25 cellular contexts compared by ENCODE assay signal in the genomic region with DNA sequence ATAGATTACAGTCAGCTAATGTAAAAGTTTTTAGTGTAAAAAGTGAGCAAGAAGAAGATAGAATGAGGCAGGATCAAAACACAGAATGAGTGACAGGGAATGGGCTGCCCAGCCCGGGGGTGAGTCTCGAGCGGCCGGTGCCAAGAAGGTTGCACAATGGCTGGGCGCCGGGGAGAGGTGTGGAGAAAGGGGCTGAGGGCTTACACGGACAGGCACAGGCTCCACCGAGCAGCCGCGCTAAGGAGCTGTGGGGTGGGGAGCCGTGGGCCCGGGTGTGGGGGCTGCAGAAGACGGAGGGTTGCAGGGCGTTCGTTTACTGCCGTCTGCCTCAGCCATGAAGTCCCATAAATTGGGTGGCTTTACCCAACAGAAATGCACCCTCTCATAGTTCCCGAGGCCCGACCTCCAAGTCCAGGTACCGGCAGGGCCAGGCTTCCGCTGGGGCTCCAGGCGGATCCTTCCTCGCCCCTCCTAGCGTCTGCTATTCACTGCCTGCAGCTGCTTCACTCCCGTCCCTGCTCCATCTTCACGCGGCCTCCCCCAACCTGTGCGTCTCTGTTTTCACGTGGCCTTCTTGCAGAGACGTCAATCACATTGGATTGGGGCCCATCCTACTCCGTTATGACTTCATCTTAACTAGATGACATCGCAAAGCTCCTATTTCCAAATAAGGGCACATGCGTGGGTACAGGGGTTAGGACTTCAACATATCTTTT.
DNase-seq lines count a peak whose midpoint lies in the region; ATAC-seq, FAIRE-seq and TF ChIP-seq lines count a peak whose summit lies in the region.
"Had no signal": no experiment of that assay in that cellular context is flagged by ENCODE, and none has a peak within 500 bp of the region (broad histone marks: within the 10 kb centered on the region; RNA-seq: fewer than 3 reads in every experiment).

No MANE protein-coding gene starts in this region.

- H3K4me3 ChIP-seq in K562 = no peak overlapping the region
- no peak overlapping the region for H3K4me3 ChIP-seq in osteoblast (ENCODE audit: insufficient read depth, low read length)
- H3K4me3 ChIP-seq in aorta (ENCODE audit: low read length in 2 of 2) = no peak overlapping the region
- H3K4me3 ChIP-seq: A549; BLaER1 treated with 17β-estradiol and CSF1 and Interleukin-3, amounts not matched to agents 10 nM and 100 nM; GM12878; GM23248; HAP-1 had no signal

- no peak for TF ChIP-seq POLR2A in K562 (conservative IDR thresholded peaks at IDR 0.05)

- no peak overlapping the region for H3K9ac ChIP-seq in K562 (ENCODE audit: insufficient read depth in 1 of 2, low read depth in 2 of 2, low read length in 2 of 2)
- H3K9ac ChIP-seq: BLaER1 treated with 17β-estradiol and CSF1 and Interleukin-3, amounts not matched to agents 10 nM and 100 nM; GM23248 had no signal

- no peak for TF ChIP-seq EP300 in K562 (IDR thresholded peaks at IDR 0.05; ENCODE audit: low read length)

- no peaks in the 10 kb centered on the region for H3K9me3 ChIP-seq in K562 (replicated peaks; ENCODE audit: control insufficient read depth, insufficient read depth, low read depth, low read length)
- no peaks in the 10 kb centered on the region for H3K9me3 ChIP-seq in osteoblast (ENCODE audit: low read depth, low read length)
- H3K9me3 ChIP-seq in aorta (ENCODE audit: control insufficient read depth, low read length) = no peaks in the 10 kb centered on the region
- H3K9me3 ChIP-seq: A549; BE2C; BLaER1 treated with 17β-estradiol and CSF1 and Interleukin-3, amounts not matched to agents 10 nM and 100 nM; HAP-1 had no signal

- H2AFZ ChIP-seq in K562 (ENCODE audit: low read depth, low read length) = no peak overlapping the region
- no peak overlapping the region for H2AFZ ChIP-seq in osteoblast (ENCODE audit: low read length)
- H2AFZ ChIP-seq: GM23248 had no signal

- no TSS peak for BruUV-seq in K562 (replicated peaks; lab: Mats Ljungman, UMichigan)

- H3K79me2 ChIP-seq in K562 (ENCODE audit: control insufficient read depth, insufficient read depth, low read length) (no peaks in the 10 kb centered on the region), osteoblast (ENCODE audit: insufficient read depth, low read length) (no peaks in the 10 kb centered on the region)

- no peak overlapping the region for H3K4me2 ChIP-seq in K562 (ENCODE audit: insufficient read depth, low read length)
- H3K4me2 ChIP-seq in osteoblast (ENCODE audit: insufficient read depth, low read length) = no peak overlapping the region
- H3K4me2 ChIP-seq: A549; BLaER1 treated with 17β-estradiol and CSF1 and Interleukin-3, amounts not matched to agents 10 nM and 100 nM had no signal

- WGBS in K562 (ENCODE audit: insufficient coverage, low coverage, missing lambda C conversion rate) = under 1% methylated on average over 32 of the region's 32 CpGs
- WGBS in aorta, 2 donors = 82 to 88% methylated on average over 30 to 32 of the region's 32 CpGs

- CTCF ChIA-PET in K562 (lab: Yijun Ruan, JAX; ENCODE audit: low intra/inter-chr PET ratio) = no interaction called here

- ATAC-seq in left cardiac atrium (no peak), K562 (peak; percentile 50), aorta (ENCODE audit: low FRiP score) (no peak)
- ATAC-seq: A549, GM12878 had no signal

- POLR2A ChIA-PET in K562 (lab: Yijun Ruan, JAX) = interaction anchor here (0.7 to 1.0 kb wide), 2 partner anchors 8 to 27 kb away, joined by 4 to 5 read pairs; no protein-coding TSS in a partner anchor

- H4K20me1 ChIP-seq in K562 (replicated peaks; ENCODE audit: control insufficient read depth, insufficient read depth, low read length) (peaks cover 5% of the 10 kb centered on the region; the same call in 1 of the 2 replicates), osteoblast (ENCODE audit: insufficient read depth, low read length) (no peaks in the 10 kb centered on the region)

- no peaks in the 10 kb centered on the region; a peak in 1 of 5 replicates for H3K4me1 ChIP-seq in K562 (replicated peaks in 1 of 2; ENCODE audit: control insufficient read depth in 2 of 2, insufficient read depth in 2 of 2, low read length in 2 of 2)
- H3K4me1 ChIP-seq in osteoblast (ENCODE audit: insufficient read depth, low read length) = no peaks in the 10 kb centered on the region
- no peaks in the 10 kb centered on the region for H3K4me1 ChIP-seq in aorta (ENCODE audit: control insufficient read depth in 1 of 2, insufficient read depth in 2 of 2, low read length in 2 of 2)
- H3K4me1 ChIP-seq: A549, BE2C, HAP-1 had no signal

- TF ChIP-seq CTCF in K562 (IDR thresholded peaks at IDR 0.05 in 2 of 3, conservative IDR thresholded peaks at IDR 0.05 in 1 of 3; ENCODE audit: insufficient read depth in 2 of 3, low read depth in 1 of 3, low read length in 3 of 3) (no peak), osteoblast (IDR thresholded peaks at IDR 0.05; ENCODE audit: extremely low read depth, low read depth, low read length) (no peak)

- TF ChIP-seq RAD21 in K562 (CRISPR knock-in tag; conservative IDR thresholded peaks at IDR 0.05 in 1 of 2, IDR thresholded peaks at IDR 0.05 in 1 of 2) = no peak

- no peak overlapping the region for H3K27ac ChIP-seq in K562 (ENCODE audit: extremely low read depth, low read depth, low read length)
- no peak overlapping the region for H3K27ac ChIP-seq in osteoblast (ENCODE audit: low read depth, low read length)
- H3K27ac ChIP-seq in aorta (ENCODE audit: low read depth in 1 of 2, low read length in 2 of 2) = no peak overlapping the region
- H3K27ac ChIP-seq: A549; BLaER1 treated with 17β-estradiol and CSF1 and Interleukin-3, amounts not matched to agents 10 nM and 100 nM; GM23248 had no signal

- FAIRE-seq in K562 (lab: Jason Lieb, UNC) = no peak
- FAIRE-seq: A549, D721Med, GM12878, GM19239 had no signal

- in situ Hi-C loops in K562 (cut with MboI) = no loop called here

- intact Hi-C loops in cardiac septum (cut with DNase I) = no loop called here
- intact Hi-C loops in left cardiac atrium (cut with DNase I) = loop anchor here in 1 of 2 donors (10.0 kb wide), 1 partner anchor 338 kb away; no protein-coding TSS in a partner anchor
- intact Hi-C loops in K562 (cut with micrococcal nuclease) = no loop called here
- intact Hi-C loops in aorta (cut with DNase I) = no loop called here

- H3K36me3 ChIP-seq in K562 (ENCODE audit: control insufficient read depth, insufficient read depth, low read length) (no peaks in the 10 kb centered on the region), osteoblast (ENCODE audit: insufficient read depth, low read length) (no peaks in the 10 kb centered on the region), aorta (ENCODE audit: control insufficient read depth in 1 of 2, insufficient read depth in 2 of 2, low read length in 1 of 2) (no peaks in the 10 kb centered on the region)
- H3K36me3 ChIP-seq: BE2C; BLaER1 treated with 17β-estradiol and CSF1 and Interleukin-3, amounts not matched to agents 10 nM and 100 nM; HAP-1 had no signal

- DNase-seq in cardiac septum (ENCODE audit: low spot score) (peak; percentile 64), left cardiac atrium (no peak), K562 (ENCODE audit: extremely low read depth in 1 of 4, low spot score in 3 of 4) (no peak), osteoblast (ENCODE audit: insufficient read length, low spot score, missing footprints) (peak; percentile 52), NCI-H187 (lab: John Stamatoyannopoulos, UW) (no peak), aorta (no peak), NCI-H345 treated with DMSO at 0.1 percent for 48 hours (lab: John Stamatoyannopoulos, UW; ENCODE audit: unreplicated experiment) (no peak)
- DNase-seq: 8988T; ACHN; AML-193; BE2C; CD4-positive, alpha-beta T cell; CD8-positive, alpha-beta memory T cell; DMS 273 treated with DMSO at 0.1 percent for 48 hours; DMS79; EL; GDM1; GM23248; HFFc6 had no signal

- H3K27me3 ChIP-seq in K562 (ENCODE audit: control insufficient read depth in 2 of 2, insufficient read depth in 2 of 2, low read length in 2 of 2) (peaks cover 34 to 62% of the 10 kb centered on the region in 2 experiments), osteoblast (ENCODE audit: insufficient read depth, low read length) (peaks cover 11% of the 10 kb centered on the region), aorta (ENCODE audit: control insufficient read depth in 1 of 2, insufficient read depth in 2 of 2, low read length in 1 of 2) (no peaks in the 10 kb centered on the region)
- H3K27me3 ChIP-seq: BE2C had no signal

- no peaks in the 10 kb centered on the region for H3K9me1 ChIP-seq in K562 (ENCODE audit: control insufficient read depth, insufficient read depth, low read length)

TF ChIP-seq in K562, 482 proteins besides CTCF, POLR2A, EP300 and RAD21:
- no peak for TF ChIP-seq CHD2 (IDR thresholded peaks at IDR 0.05; ENCODE audit: low read depth, low read length)
- TF ChIP-seq SRF (CRISPR knock-in tag; IDR thresholded peaks at IDR 0.05) = peak in 1 of 2 experiments; percentile 73; a peak in 1 of 4 replicates
- 0 out of 2 replicates have a peak, but pooled peaks have one; percentile 11 for TF ChIP-seq CREM (IDR thresholded peaks at IDR 0.05; ENCODE audit: low read depth)
- TF ChIP-seq ZKSCAN8 (CRISPR knock-in tag; IDR thresholded peaks at IDR 0.05) = no peak
- TF ChIP-seq, protein P1, sequence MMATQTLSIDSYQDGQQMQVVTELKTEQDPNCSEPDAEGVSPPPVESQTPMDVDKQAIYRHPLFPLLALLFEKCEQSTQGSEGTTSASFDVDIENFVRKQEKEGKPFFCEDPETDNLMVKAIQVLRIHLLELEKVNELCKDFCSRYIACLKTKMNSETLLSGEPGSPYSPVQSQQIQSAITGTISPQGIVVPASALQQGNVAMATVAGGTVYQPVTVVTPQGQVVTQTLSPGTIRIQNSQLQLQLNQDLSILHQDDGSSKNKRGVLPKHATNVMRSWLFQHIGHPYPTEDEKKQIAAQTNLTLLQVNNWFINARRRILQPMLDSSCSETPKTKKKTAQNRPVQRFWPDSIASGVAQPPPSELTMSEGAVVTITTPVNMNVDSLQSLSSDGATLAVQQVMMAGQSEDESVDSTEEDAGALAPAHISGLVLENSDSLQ (IDR thresholded peaks at IDR 0.05) = peak; percentile 65
TF ChIP-seq in K562: peak in this region for 3.

Comparison
In these comparisons a context has a peak if more than half of its experiments do, and no peak if none do; other contexts are left out.
1. DNase-seq: peak in cardiac septum (single experiment) and osteoblast (single experiment); none in left cardiac atrium (single experiment), K562 (0 of 4), NCI-H187 (0 of 2), aorta (0 of 2) and NCI-H345 treated with DMSO at 0.1 percent for 48 hours (single experiment).